Comparison of ENCODE assay signal across 1 cellular context in the genomic region with DNA sequence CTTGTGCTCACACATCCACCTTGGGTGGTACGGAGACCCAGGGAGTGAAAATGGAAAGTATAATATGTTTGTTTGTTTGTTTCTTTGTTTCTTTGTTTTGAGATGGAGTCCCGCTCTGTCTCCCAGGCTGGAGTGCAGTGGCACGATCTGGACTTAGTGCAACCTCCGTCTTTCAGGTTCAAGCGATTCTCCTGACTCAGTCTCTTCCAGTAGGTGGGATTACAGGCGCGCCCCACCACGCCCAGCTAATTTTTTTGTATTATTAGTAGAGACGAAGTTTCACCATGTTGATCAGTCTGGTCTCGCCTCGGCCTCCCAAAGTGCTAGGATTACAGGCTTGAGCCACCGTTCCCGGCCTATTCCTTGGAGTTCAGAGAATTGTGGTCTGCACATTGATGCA.
TF ChIP-seq lines count a peak whose summit lies in the region.

No MANE protein-coding gene starts in this region.

TF ChIP-seq in GM23338, 12 proteins besides CTCF, POLR2A, EP300 and RAD21 (continued from another document):
- TF ChIP-seq, protein P1, sequence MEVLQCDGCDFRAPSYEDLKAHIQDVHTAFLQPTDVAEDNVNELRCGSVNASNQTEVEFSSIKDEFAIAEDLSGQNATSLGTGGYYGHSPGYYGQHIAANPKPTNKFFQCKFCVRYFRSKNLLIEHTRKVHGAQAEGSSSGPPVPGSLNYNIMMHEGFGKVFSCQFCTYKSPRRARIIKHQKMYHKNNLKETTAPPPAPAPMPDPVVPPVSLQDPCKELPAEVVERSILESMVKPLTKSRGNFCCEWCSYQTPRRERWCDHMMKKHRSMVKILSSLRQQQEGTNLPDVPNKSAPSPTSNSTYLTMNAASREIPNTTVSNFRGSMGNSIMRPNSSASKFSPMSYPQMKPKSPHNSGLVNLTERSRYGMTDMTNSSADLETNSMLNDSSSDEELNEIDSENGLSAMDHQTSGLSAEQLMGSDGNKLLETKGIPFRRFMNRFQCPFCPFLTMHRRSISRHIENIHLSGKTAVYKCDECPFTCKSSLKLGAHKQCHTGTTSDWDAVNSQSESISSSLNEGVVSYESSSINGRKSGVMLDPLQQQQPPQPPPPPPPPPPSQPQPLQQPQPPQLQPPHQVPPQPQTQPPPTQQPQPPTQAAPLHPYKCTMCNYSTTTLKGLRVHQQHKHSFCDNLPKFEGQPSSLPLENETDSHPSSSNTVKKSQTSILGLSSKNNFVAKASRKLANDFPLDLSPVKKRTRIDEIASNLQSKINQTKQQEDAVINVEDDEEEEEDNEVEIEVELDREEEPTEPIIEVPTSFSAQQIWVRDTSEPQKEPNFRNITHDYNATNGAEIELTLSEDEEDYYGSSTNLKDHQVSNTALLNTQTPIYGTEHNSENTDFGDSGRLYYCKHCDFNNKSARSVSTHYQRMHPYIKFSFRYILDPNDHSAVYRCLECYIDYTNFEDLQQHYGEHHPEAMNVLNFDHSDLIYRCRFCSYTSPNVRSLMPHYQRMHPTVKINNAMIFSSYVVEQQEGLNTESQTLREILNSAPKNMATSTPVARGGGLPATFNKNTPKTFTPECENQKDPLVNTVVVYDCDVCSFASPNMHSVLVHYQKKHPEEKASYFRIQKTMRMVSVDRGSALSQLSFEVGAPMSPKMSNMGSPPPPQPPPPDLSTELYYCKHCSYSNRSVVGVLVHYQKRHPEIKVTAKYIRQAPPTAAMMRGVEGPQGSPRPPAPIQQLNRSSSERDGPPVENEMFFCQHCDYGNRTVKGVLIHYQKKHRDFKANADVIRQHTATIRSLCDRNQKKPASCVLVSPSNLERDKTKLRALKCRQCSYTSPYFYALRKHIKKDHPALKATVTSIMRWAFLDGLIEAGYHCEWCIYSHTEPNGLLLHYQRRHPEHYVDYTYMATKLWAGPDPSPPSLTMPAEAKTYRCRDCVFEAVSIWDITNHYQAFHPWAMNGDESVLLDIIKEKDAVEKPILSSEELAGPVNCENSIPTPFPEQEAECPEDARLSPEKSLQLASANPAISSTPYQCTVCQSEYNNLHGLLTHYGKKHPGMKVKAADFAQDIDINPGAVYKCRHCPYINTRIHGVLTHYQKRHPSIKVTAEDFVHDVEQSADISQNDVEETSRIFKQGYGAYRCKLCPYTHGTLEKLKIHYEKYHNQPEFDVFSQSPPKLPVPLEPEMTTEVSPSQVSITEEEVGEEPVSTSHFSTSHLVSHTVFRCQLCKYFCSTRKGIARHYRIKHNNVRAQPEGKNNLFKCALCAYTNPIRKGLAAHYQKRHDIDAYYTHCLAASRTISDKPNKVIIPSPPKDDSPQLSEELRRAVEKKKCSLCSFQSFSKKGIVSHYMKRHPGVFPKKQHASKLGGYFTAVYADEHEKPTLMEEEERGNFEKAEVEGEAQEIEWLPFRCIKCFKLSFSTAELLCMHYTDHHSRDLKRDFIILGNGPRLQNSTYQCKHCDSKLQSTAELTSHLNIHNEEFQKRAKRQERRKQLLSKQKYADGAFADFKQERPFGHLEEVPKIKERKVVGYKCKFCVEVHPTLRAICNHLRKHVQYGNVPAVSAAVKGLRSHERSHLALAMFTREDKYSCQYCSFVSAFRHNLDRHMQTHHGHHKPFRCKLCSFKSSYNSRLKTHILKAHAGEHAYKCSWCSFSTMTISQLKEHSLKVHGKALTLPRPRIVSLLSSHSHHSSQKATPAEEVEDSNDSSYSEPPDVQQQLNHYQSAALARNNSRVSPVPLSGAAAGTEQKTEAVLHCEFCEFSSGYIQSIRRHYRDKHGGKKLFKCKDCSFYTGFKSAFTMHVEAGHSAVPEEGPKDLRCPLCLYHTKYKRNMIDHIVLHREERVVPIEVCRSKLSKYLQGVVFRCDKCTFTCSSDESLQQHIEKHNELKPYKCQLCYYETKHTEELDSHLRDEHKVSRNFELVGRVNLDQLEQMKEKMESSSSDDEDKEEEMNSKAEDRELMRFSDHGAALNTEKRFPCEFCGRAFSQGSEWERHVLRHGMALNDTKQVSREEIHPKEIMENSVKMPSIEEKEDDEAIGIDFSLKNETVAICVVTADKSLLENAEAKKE (CRISPR knock-in tag; IDR thresholded peaks at IDR 0.05), result no peak
- TF ChIP-seq ZNF114 (CRISPR knock-in tag; IDR thresholded peaks at IDR 0.05) (no peak), STAT1 (IDR thresholded peaks at IDR 0.05; ENCODE audit: unreplicated experiment) (no peak)
- TF ChIP-seq, protein P2, sequence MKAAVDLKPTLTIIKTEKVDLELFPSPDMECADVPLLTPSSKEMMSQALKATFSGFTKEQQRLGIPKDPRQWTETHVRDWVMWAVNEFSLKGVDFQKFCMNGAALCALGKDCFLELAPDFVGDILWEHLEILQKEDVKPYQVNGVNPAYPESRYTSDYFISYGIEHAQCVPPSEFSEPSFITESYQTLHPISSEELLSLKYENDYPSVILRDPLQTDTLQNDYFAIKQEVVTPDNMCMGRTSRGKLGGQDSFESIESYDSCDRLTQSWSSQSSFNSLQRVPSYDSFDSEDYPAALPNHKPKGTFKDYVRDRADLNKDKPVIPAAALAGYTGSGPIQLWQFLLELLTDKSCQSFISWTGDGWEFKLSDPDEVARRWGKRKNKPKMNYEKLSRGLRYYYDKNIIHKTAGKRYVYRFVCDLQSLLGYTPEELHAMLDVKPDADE (IDR thresholded peaks at IDR 0.05), result no peak
